10 cellular contexts compared by ENCODE assay signal in the genomic region with DNA sequence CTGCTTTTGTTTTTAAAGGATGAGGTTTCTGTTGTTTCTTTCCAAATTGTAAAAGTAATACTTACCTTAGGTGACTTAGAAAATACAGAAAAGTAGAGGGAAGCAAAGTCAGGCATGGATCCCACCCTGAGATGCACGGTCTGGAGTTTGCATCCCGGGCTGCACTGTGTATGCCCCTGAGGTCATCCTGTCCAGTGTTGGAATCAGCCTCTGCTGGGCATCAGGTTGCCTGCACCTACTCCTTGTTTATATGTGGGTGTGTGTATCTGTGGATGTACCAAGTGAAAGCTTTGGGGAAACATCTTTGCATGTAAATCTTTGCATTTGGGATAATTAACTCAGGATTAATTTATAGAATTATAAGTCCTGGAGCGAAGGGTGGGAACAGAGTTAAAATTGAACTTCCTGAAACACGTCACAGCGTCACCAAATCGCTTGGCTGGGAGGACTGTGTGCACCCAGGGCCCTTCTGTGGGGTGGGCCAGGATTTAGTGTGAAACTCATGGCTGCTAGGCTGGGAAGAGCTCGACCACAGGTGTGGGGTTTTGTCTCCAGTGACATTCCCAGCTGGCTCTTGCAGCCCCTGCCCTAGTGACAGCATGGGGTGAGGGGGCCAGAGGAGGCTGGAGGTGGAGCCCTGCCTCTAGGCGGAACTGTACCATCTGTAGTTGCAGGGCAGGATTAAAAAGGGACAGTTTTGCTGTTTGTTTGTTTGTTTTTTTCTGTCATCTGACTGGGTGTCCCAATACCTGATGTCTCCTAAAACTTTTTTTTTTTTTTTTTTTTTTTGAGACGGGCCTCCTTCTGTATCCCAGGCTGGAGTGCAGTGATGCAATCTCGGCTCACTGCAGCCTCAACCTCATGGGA. TPM values are rescaled to one million over a fixed set of nuclear protein-coding genes. Genes with fewer than 3 reads are reported as not detected.
DNase-seq lines count a peak whose midpoint lies in the region; ATAC-seq and TF ChIP-seq lines count a peak whose summit lies in the region.
"Had no signal": no experiment of that assay in that cellular context is flagged by ENCODE, and none has a peak within 500 bp of the region (broad histone marks: within the 10 kb centered on the region; RNA-seq: fewer than 3 reads in every experiment).

No MANE protein-coding gene starts in this region.

- H3K4me3 Mint-ChIP-seq in nephron: peak overlapping the region in 2 of 3 experiments; percentile 14 to 68
- no peak overlapping the region for H3K4me3 Mint-ChIP-seq in CD8-positive, alpha-beta T cell
- H3K4me3 Mint-ChIP-seq: neural crest cell had no signal

- peak overlapping the region; percentile 79 to 94 (median 91) for H3K27ac Mint-ChIP-seq in nephron
- H3K27ac Mint-ChIP-seq in CD8-positive, alpha-beta T cell: no peak overlapping the region

- CTCF ChIA-PET in CD8-positive, alpha-beta T cell (lab: Charles Lee): no interaction called here

- TF ChIP-seq CTCF in 22Rv1 (IDR thresholded peaks at IDR 0.05) (no peak), dorsolateral prefrontal cortex (IDR thresholded peaks at IDR 0.05 in 54 of 56, conservative IDR thresholded peaks at IDR 0.05 in 2 of 56; ENCODE audit: low read depth in 1 of 56, partially characterized antibody in 56 of 56) (no peak), nephron (IDR thresholded peaks at IDR 0.05; ENCODE audit: unreplicated experiment in 3 of 3) (no peak)
- TF ChIP-seq CTCF in CD8-positive, alpha-beta T cell (IDR thresholded peaks at IDR 0.05): no peak

- peaks cover 75% of the 10 kb centered on the region for H3K4me1 Mint-ChIP-seq in nephron
- no peaks in the 10 kb centered on the region for H3K4me1 Mint-ChIP-seq in CD8-positive, alpha-beta T cell (ENCODE audit: low read depth)

- intact Hi-C loops in dorsolateral prefrontal cortex (cut with DNase I): no loop called here
- intact Hi-C loops in CD8-positive, alpha-beta T cell (cut with DNase I, micrococcal nuclease): loop anchor here in 1 of 2 experiments (10.0 kb wide), 1 partner anchor 47 kb away; no protein-coding TSS in a partner anchor

- H3K4me1 ChIP-seq in CD8-positive, alpha-beta T cell (ENCODE audit: insufficient read depth, low read length): no peaks in the 10 kb centered on the region

- no peak for ATAC-seq in CD8-positive, alpha-beta T cell

- peak; percentile 50 for DNase-seq in NCI-H226
- no peak for DNase-seq in dorsolateral prefrontal cortex
- no peak for DNase-seq in CD8-positive, alpha-beta T cell
- no peak for DNase-seq in activated gamma-delta T cell treated with Interleukin-2 at 50 U/mL for 16 hours
- no peak for DNase-seq in stimulated activated naive CD4-positive, alpha-beta T cell treated with Interleukin-2 at 50 U/mL for 16 hours (lab: John Stamatoyannopoulos, UW)
- no peak for DNase-seq in NCI-H1105 (lab: John Stamatoyannopoulos, UW)

- POLR2A ChIA-PET in CD8-positive, alpha-beta T cell (lab: Charles Lee): no interaction called here

- H3K27me3 ChIP-seq in dorsolateral prefrontal cortex: no peaks in the 10 kb centered on the region
- no peaks in the 10 kb centered on the region for H3K27me3 ChIP-seq in CD8-positive, alpha-beta T cell (ENCODE audit: insufficient read depth, low read length)
- H3K27me3 ChIP-seq: BE2C had no signal

- no peaks in the 10 kb centered on the region for H3K9me3 Mint-ChIP-seq in nephron
- H3K9me3 Mint-ChIP-seq in CD8-positive, alpha-beta T cell: no peaks in the 10 kb centered on the region
- H3K9me3 Mint-ChIP-seq: neural crest cell had no signal

- no peaks in the 10 kb centered on the region for H3K9me3 ChIP-seq in CD8-positive, alpha-beta T cell (ENCODE audit: low read length)
- H3K9me3 ChIP-seq: BE2C had no signal

- no peaks in the 10 kb centered on the region for H3K27me3 Mint-ChIP-seq in nephron (ENCODE audit: low read depth)
- H3K27me3 Mint-ChIP-seq in CD8-positive, alpha-beta T cell (ENCODE audit: low read depth): peaks cover 9% of the 10 kb centered on the region

- H3K4me3 ChIP-seq in dorsolateral prefrontal cortex: peak overlapping the region in 11 of 59 donors; percentile 44 to 65 (median 57)
- H3K4me3 ChIP-seq in CD8-positive, alpha-beta T cell (ENCODE audit: low read depth, low read length): no peak overlapping the region

- H3K36me3 ChIP-seq in CD8-positive, alpha-beta T cell (ENCODE audit: insufficient read depth, low read length): no peaks in the 10 kb centered on the region
- H3K36me3 ChIP-seq: BE2C had no signal

- peak overlapping the region; percentile 7; the same call in 1 of the 2 replicates for H3K27ac ChIP-seq in 22Rv1
- H3K27ac ChIP-seq in dorsolateral prefrontal cortex: peak overlapping the region in 51 of 59 donors; percentile 72 to 97 (median 91)
- H3K27ac ChIP-seq in CD8-positive, alpha-beta T cell (ENCODE audit: low read depth, low read length): no peak overlapping the region

- no peaks in the 10 kb centered on the region for H3K36me3 Mint-ChIP-seq in nephron (ENCODE audit: low read depth)
- H3K36me3 Mint-ChIP-seq in CD8-positive, alpha-beta T cell: no peaks in the 10 kb centered on the region

RNA-seq across cellular contexts. Expression of a gene that starts 28.0 kb away (rescaled TPM):
- 10 to 100 TPM; 13.2 to 37.2 (median 22.2) TPM for total RNA-seq in dorsolateral prefrontal cortex
- total RNA-seq in CD8-positive, alpha-beta T cell: under 1 TPM in 1 of 2 experiments, not detected in 1; 0.11 TPM

Comparison
In these comparisons a context has a peak if more than half of its experiments do, and no peak if none do; other contexts are left out.
1. RNA of a gene that starts 28.0 kb away (total RNA-seq): 13.2 to 37.2 TPM in dorsolateral prefrontal cortex; 0.11 TPM in CD8-positive, alpha-beta T cell; every median in the first group is over 10 times any median in the second.